ENCODE assay signal across 36 cellular contexts in the genomic region with DNA sequence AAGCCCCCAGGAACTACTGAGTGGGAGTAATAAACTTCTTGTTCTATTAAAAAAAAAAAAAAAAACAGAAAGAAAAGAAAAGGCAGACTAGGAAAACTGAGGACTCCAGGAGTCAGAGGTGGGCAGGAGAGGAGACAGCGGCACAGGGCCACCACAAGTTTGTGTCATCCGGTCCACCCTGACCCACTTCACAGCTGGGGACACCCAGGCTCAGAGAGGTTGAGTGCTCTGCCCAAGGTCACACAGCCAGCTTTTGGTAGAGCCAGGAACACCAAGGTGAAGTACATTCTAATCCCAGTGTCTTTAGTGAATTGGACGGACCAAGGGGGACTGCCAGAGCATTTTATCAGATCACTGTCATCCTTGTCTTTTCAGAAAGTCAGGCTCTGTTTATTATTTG. TPM values are rescaled to one million over a fixed set of nuclear protein-coding genes. Genes with fewer than 3 reads are reported as not detected.
"Had no signal": no experiment of that assay in that cellular context is flagged by ENCODE, and none has a peak within 500 bp of the region (broad histone marks: within the 10 kb centered on the region; RNA-seq: fewer than 3 reads in every experiment).

No MANE protein-coding gene starts in this region.

- H3K4me3 ChIP-seq: MG63 had no signal

- H3K27me3 ChIP-seq: MG63 had no signal

- DNase-seq: Karpas-422, Kasumi-1, MG63, MM.1S, MV-4-11, NCI-H1048, NCI-H1092, NCI-H1092 treated with DMSO at 0.1 percent for 48 hours, NCI-H1105, NCI-H1105 treated with DMSO at 0.1 percent for 48 hours, NCI-H1417, NCI-H1417 treated with DMSO at 0.1 percent for 48 hours, NCI-H1436, NCI-H1436 treated with DMSO at 0.1 percent for 48 hours, NCI-H146, NCI-H1694, NCI-H1694 treated with DMSO at 0.1 percent for 48 hours, NCI-H187, NCI-H187 treated with DMSO at 0.1 percent for 48 hours, NCI-H1930, NCI-H2029, NCI-H2029 treated with DMSO at 0.1 percent for 48 hours, NCI-H2081, NCI-H2081 treated with DMSO at 0.1 percent for 48 hours, NCI-H2107, NCI-H2171, NCI-H2171 treated with DMSO at 0.1 percent for 48 hours, NCI-H2227 treated with DMSO at 0.1 percent for 48 hours, NCI-H226, NCI-H345, NCI-H446, NCI-H446 treated with DMSO at 0.1 percent for 48 hours, NCI-H510A, NCI-H510A treated with DMSO at 0.1 percent for 48 hours, NCI-H524 had no signal

- H3K9me3 ChIP-seq: MG63 had no signal

- H3K36me3 ChIP-seq: MG63 had no signal

RNA-seq across cellular contexts. Expression of a gene that starts 16.4 kb away (rescaled TPM):
- total RNA-seq: M059J had no signal
